Comparison of ENCODE assay signal across 25 cellular contexts in genomic region chr20:55919319-55919718, GRCh38.
"Had no signal": no experiment of that assay in that cellular context is flagged by ENCODE, and none has a peak within 500 bp of the region (broad histone marks: within the 10 kb centered on the region; RNA-seq: fewer than 3 reads in every experiment).

No MANE protein-coding gene starts in this region.

- H3K36me3 ChIP-seq: neural progenitor cell, ovary, right lobe of liver, sigmoid colon, stomach, thoracic aorta, thyroid gland, tibial nerve, upper lobe of left lung, vagina had no signal

- H3K27ac ChIP-seq: neural progenitor cell, ovary, parathyroid adenoma, psoas muscle, right lobe of liver, sigmoid colon, stomach, thoracic aorta, thyroid gland, tibial nerve, upper lobe of left lung, vagina had no signal

- ATAC-seq: psoas muscle; right cardiac atrium; right lobe of liver; stimulated activated effector memory CD8-positive, alpha-beta T cell treated with anti-CD3 and anti-CD28 coated beads, Interleukin-12 subunit alpha, Interleukin-12 subunit beta, amount 100 ng/mL, for 72 hours; stimulated activated naive B cell treated with anti-CD40 and anti-IgM and Interleukin-4, amounts not matched to agents 10 μg/mL and 1 μg/mL and 100 μg/mL, for 72 hours had no signal

- H3K27me3 ChIP-seq: neural progenitor cell, ovary, right lobe of liver, sigmoid colon, stomach, thyroid gland, tibial nerve, upper lobe of left lung, vagina had no signal

- H3K4me3 ChIP-seq: neural progenitor cell, ovary, psoas muscle, right lobe of liver, sigmoid colon, stomach, thoracic aorta, thyroid gland, tibial nerve, upper lobe of left lung, vagina had no signal

- FAIRE-seq: small intestine, urothelium cell line had no signal

- DNase-seq: occipital lobe; ovary; posterior cingulate gyrus; psoas muscle; right cardiac atrium; right lobe of liver; sigmoid colon; small intestine; stimulated activated CD4-positive, alpha-beta T cell treated with anti-CD3 and anti-CD28 coated beads, Interleukin-15, amount 100 ng/mL, for 24 hours; stimulated activated CD4-positive, alpha-beta T cell treated with anti-CD3 and anti-CD28 coated beads, Interleukin-2, amount 100 ng/mL, for 24 hours; stimulated activated CD4-positive, alpha-beta T cell treated with anti-CD3 and anti-CD28 coated beads, Interleukin-2, amount 100 ng/mL, for 48 hours; stimulated activated CD4-positive, alpha-beta T cell treated with anti-CD3 and anti-CD28 coated beads, Interleukin-4, amount 100 ng/mL, for 24 hours; stimulated activated naive B cell treated with anti-CD40 and anti-IgM and Interleukin-4, amounts not matched to agents 10 μg/mL and 1 μg/mL and 100 μg/mL, for 72 hours; stimulated activated naive CD4-positive, alpha-beta T cell treated with Interleukin-2 at 50 U/mL for 16 hours; stomach; thyroid gland; trophoblast cell; upper lobe of left lung had no signal

- H3K4me1 ChIP-seq: neural progenitor cell, parathyroid adenoma, psoas muscle, right lobe of liver, sigmoid colon, stomach, thyroid gland, tibial nerve, upper lobe of left lung, vagina had no signal
